In the genomic region with DNA sequence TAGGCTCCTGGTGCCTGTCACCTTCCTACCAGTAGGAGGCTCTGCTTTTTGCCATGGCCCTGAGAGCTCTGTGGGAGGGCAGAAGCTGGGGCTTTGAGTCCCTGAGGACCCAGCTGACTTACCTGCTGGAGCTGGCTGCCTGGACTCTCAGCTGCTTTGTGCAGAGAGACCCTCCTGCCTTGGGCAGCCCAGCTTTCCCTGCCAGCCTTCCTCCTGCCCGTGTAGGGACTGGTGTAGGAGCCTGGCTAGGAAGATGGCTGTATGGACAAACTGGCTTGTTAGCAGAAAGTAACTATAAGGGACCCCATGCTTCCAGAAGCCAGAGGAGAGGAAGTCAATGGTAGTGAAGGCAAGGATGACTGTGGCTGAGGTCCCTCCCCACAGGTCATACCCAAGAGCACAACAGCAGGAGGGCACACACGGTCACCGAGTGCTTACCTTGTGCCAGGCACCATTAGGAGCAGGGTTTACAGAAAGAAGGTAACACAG, we compare ENCODE assay signal across 10 cellular contexts. TPM values are rescaled to one million over a fixed set of nuclear protein-coding genes. Genes with fewer than 3 reads are reported as not detected.
DNase-seq lines count a peak whose midpoint lies in the region; ATAC-seq, FAIRE-seq and TF ChIP-seq lines count a peak whose summit lies in the region.
"Had no signal": no experiment of that assay in that cellular context is flagged by ENCODE, and none has a peak within 500 bp of the region (broad histone marks: within the 10 kb centered on the region; RNA-seq: fewer than 3 reads in every experiment).

No MANE protein-coding gene starts in this region.

- intact Hi-C loops in heart left ventricle (cut with DNase I) = no loop called here

- no peak for FAIRE-seq in frontal cortex (lab: Jason Lieb, UNC)

- peak; percentile 73 for ATAC-seq in GM18861 (IDR thresholded peaks at IDR 0.05; ENCODE audit: unreplicated experiment)
- peak; percentile 5 to 44 (median 24) for ATAC-seq in heart left ventricle
- peak; percentile 73 for ATAC-seq in stimulated activated naive CD8-positive, alpha-beta T cell treated with anti-CD3 and anti-CD28 coated beads, Interleukin-15, Interleukin-2, amounts not matched to agents 100 U/mL and 50 U/mL, for 24 hours

- H3K27me3 ChIP-seq in heart left ventricle = peaks cover 0 to 3% (median 0%) of the 10 kb centered on the region in 9 donors
- H3K27me3 ChIP-seq: ovary, SJCRH30 had no signal

- DNase-seq in M059J (ENCODE audit: low read depth) (peak; percentile 55), heart left ventricle (no peak), frontal cortex (ENCODE audit: low spot score in 2 of 2) (no peak), GM19238 (ENCODE audit: insufficient read length, low spot score) (no peak)
- peak; percentile 23 for DNase-seq in activated CD4-positive, alpha-beta T cell treated with anti-CD3 and anti-CD28 coated beads, Interleukin-2, amount 50 U/mL, for 1 hour
- DNase-seq in stimulated activated naive CD8-positive, alpha-beta T cell treated with anti-CD3 and anti-CD28 coated beads, Interleukin-15, Interleukin-2, amounts not matched to agents 100 U/mL and 50 U/mL, for 24 hours = no peak

- no peaks in the 10 kb centered on the region for H3K9me3 ChIP-seq in heart left ventricle
- H3K9me3 ChIP-seq: ovary, SJCRH30 had no signal

- H3K4me3 ChIP-seq in heart left ventricle = no peak overlapping the region
- H3K4me3 ChIP-seq: ovary, SJCRH30 had no signal

- H3K27ac ChIP-seq in C4-2B (no peak overlapping the region), heart left ventricle (peak overlapping the region in 6 of 12 donors; percentile 2 to 68 (median 50))
- H3K27ac ChIP-seq: SJCRH30 had no signal

- 74 to 94% (median 83%) methylated on average over 3 of the region's 3 CpGs for WGBS in heart left ventricle, 4 donors

- peaks cover 0 to 27% (median 21%) of the 10 kb centered on the region in 12 donors for H3K4me1 ChIP-seq in heart left ventricle
- H3K4me1 ChIP-seq: SJCRH30 had no signal

- H3K36me3 ChIP-seq in heart left ventricle = peaks cover 0 to 53% (median 46%) of the 10 kb centered on the region in 9 donors
- H3K36me3 ChIP-seq: ovary had no signal

- TF ChIP-seq CTCF in C4-2B (conservative IDR thresholded peaks at IDR 0.05) (peak; percentile 60), heart left ventricle (IDR thresholded peaks at IDR 0.05) (peak in 10 of 12 donors; percentile 13 to 49 (median 33))

- TF ChIP-seq POLR2A in heart left ventricle (IDR thresholded peaks at IDR 0.05) = no peak

RNA-seq across cellular contexts. Expression of gene CELSR2, which starts 9.7 kb away (rescaled TPM):
- total RNA-seq in M059J (2014; rRNA removed; shearing (Covaris generic)) = 3.7 and 6.9 TPM in 2 replicates
- 10 to 100 TPM in 1 of 9 donors, 1 to 10 TPM in 8; 2.5 to 11.9 (median 8.6) TPM for total RNA-seq in heart left ventricle
- 1 to 10 TPM; 1.6 to 2.1 TPM for polyA plus RNA-seq in heart left ventricle
- total RNA-seq in frontal cortex = 27.3 TPM

RNA-seq across cellular contexts. Expression of gene SARS1, which starts 25.9 kb away (rescaled TPM):
- 110 and 149 TPM in 2 replicates for total RNA-seq in M059J (2014; rRNA removed; shearing (Covaris generic))
- total RNA-seq in heart left ventricle (100 to 1,000 TPM in 6 of 9 donors, 10 to 100 TPM in 3; 88.5 to 113 (median 102) TPM), frontal cortex (162 TPM)
- polyA plus RNA-seq in heart left ventricle = 100 to 1,000 TPM in 1 of 2 donors, 10 to 100 TPM in 1; 41.1 to 179 TPM

RNA-seq across cellular contexts. Expression of gene PSRC1, which starts 43.3 kb away (rescaled TPM):
- total RNA-seq in M059J (2014; rRNA removed; shearing (Covaris generic)) = 68.3 and 83.5 TPM in 2 replicates
- total RNA-seq in heart left ventricle = 1 to 10 TPM in 3 of 9 donors, under 1 TPM in 5, not detected in 1; 0.23 to 3.6 (median 0.60) TPM
- 1 to 10 TPM; 1.1 to 1.4 TPM for polyA plus RNA-seq in heart left ventricle
- 7.7 TPM for total RNA-seq in frontal cortex

Comparison
In these comparisons a context has a peak if more than half of its experiments do, and no peak if none do; other contexts are left out.
1. DNase-seq: peak in M059J (single experiment) and activated CD4-positive, alpha-beta T cell treated with anti-CD3 and anti-CD28 coated beads, Interleukin-2, amount 50 U/mL, for 1 hour (single experiment); none in heart left ventricle (0 of 5), stimulated activated naive CD8-positive, alpha-beta T cell treated with anti-CD3 and anti-CD28 coated beads, Interleukin-15, Interleukin-2, amounts not matched to agents 100 U/mL and 50 U/mL, for 24 hours (single experiment), frontal cortex (0 of 2) and GM19238 (single experiment).
2. Peak in every context shown above with its lines, with median percentiles within 50 percentile points of each other: ATAC-seq.